16 cellular contexts compared by ENCODE assay signal in genomic region chr4:121729753-121730152, GRCh38. TPM values are rescaled to one million over a fixed set of nuclear protein-coding genes. Genes with fewer than 3 reads are reported as not detected.
"Had no signal": no experiment of that assay in that cellular context is flagged by ENCODE, and none has a peak within 500 bp of the region (broad histone marks: within the 10 kb centered on the region; RNA-seq: fewer than 3 reads in every experiment).

No MANE protein-coding gene starts in this region.

RNA-seq across cellular contexts. Expression of gene SMIM43, which starts 35.2 kb away (rescaled TPM):
- total RNA-seq: activated naive CD4-positive, alpha-beta T cell treated with anti-CD3 and anti-CD28 coated beads for 36 hours; activated naive CD4-positive, alpha-beta T cell treated with anti-CD3 and anti-CD28 coated beads, Interleukin-2, amount 50 U/mL, for 72 hours; activated naive CD8-positive, alpha-beta T cell treated with anti-CD3 and anti-CD28 coated beads for 36 hours; activated naive CD8-positive, alpha-beta T cell treated with anti-CD3 and anti-CD28 coated beads, Interleukin-2, amount 10 ng/mL, durations not matched to agents 7 days and 5 days; activated T-cell treated with anti-CD3 and anti-CD28 coated beads, Interleukin-2, amount 50 U/mL, for 4 hours; activated T-cell treated with anti-CD3 and anti-CD28 coated beads, Interleukin-2, amount 50 U/mL, for 72 hours; activated T-helper 1 cell treated with anti-CD3 and anti-CD28 coated beads, Interleukin-12 subunit alpha, Interleukin-12 subunit beta, Interleukin-2, Interleukin-4 antibody, amounts not matched to agents 30 ng/mL and 10 ng/mL and 1 ng/mL, durations not matched to agents 14 hours and 24 hours and 36 hours; activated T-helper 2 cell treated with anti-CD3 and anti-CD28 coated beads, Interferon-gamma antibody, Interleukin-2, Interleukin-4, amounts not matched to agents 10 μg/mL and 5 μg/mL and 100 μg/mL, durations not matched to agents 14 hours and 24 hours and 36 hours; aorta; ascending aorta; astrocyte; body of pancreas; breast epithelium; cardiac muscle cell; cerebellum; chondrocyte had no signal
- polyA plus RNA-seq: aorta, cardiac muscle cell had no signal
